In genomic region chr17:50151041-50151936, GRCh38 we compare ENCODE assay signal across 8 cellular contexts. TPM values are rescaled to one million over a fixed set of nuclear protein-coding genes. Genes with fewer than 3 reads are reported as not detected.
DNase-seq lines count a peak whose midpoint lies in the region; ATAC-seq lines count a peak whose summit lies in the region.

No MANE protein-coding gene starts in this region.

- peak; percentile 38 for ATAC-seq in HG03097 (IDR thresholded peaks at IDR 0.05; ENCODE audit: low FRiP score, unreplicated experiment)

- DNase-seq in NK-92 treated with Interleukin-12 subunit alpha and Interleukin-12 subunit beta, amount 100 ng/mL, for 24 hours (lab: John Stamatoyannopoulos, UW), result peak; percentile 87
- no peak for DNase-seq in NK-92 (lab: John Stamatoyannopoulos, UW; ENCODE audit: unreplicated experiment)
- peak; percentile 90 for DNase-seq in NCI-H226
- peak; percentile 77 to 82 for DNase-seq in activated CD4-positive, alpha-beta T cell treated with anti-CD3 and anti-CD28 coated beads for 24 hours (ENCODE audit: low read depth in 2 of 2)
- peak; percentile 95 for DNase-seq in cerebellum (ENCODE audit: low spot score)
- peak; percentile 93 for DNase-seq in kidney tubule cell (ENCODE audit: low spot score)
- peak; percentile 94 for DNase-seq in stimulated activated CD4-positive, alpha-beta T cell treated with anti-CD3 and anti-CD28 coated beads, Interleukin-15, amount 100 ng/mL, for 24 hours

RNA-seq across cellular contexts. Expression of gene PPP1R9B, which starts 0.8 kb away (rescaled TPM):
- 29.1 TPM for total RNA-seq in cerebellum

RNA-seq across cellular contexts. Expression of gene SGCA, which starts 14.5 kb away (rescaled TPM):
- total RNA-seq in cerebellum, result not detected

RNA-seq across cellular contexts. Expression of gene SAMD14, which starts 21.3 kb away (rescaled TPM):
- total RNA-seq in cerebellum, result 26.2 TPM

RNA-seq across cellular contexts. Expression of gene COL1A1, which starts 50.1 kb away (rescaled TPM):
- 61.2 TPM for total RNA-seq in cerebellum

RNA-seq across cellular contexts. Expression of gene PDK2, which starts 56.1 kb away (rescaled TPM):
- 21.3 TPM for total RNA-seq in cerebellum
